1 cellular context compared by ENCODE assay signal in genomic region chr3:133804896-133805295, GRCh38.
TF ChIP-seq lines count a peak whose summit lies in the region.

No MANE protein-coding gene starts in this region.

TF ChIP-seq in GM23338, 12 proteins besides CTCF, POLR2A, EP300 and RAD21 (continued from another document):
- no peak for TF ChIP-seq ZNF462 (CRISPR knock-in tag; IDR thresholded peaks at IDR 0.05)
